In the genomic region with DNA sequence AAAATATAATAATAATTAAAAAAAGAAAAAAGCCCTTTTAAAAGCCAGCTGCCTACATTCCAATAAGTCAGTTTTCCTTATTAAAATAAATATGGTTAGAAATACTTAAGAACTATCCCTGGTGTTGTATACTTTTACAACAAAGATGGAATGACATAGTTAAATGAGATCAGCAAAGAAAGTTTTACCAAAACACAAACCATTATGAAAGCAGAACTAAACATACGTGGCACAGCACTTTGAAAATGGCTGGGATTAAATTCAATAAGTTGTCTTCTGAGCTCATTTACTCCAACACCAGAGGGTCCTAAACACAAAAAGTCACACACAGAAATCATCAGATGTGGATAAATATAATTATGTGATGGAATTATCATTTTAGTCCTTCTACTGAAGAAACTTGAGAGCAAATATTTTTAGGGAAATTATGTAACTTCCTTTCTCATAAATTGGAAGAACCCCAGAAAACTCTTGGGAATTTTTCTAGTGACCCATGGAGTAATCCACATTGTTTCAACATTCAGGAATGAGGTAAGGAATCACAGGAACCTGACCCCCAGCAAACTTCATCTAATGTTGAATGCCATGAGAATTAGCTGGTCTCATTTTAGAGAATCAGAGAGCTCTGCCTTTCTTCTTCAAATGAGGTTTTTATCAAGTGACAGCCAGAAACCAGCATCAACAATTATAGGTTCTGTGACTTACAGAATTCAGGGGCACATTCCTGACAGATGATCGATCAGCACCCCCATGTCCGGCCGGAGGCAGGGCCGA, we compare ENCODE assay signal across 20 cellular contexts. TPM values are rescaled to one million over a fixed set of nuclear protein-coding genes. Genes with fewer than 3 reads are reported as not detected.
A peak's percentile ranks its signal among the peaks of the same experiment; 100 is the strongest.
DNase-seq lines count a peak whose midpoint lies in the region; ATAC-seq and TF ChIP-seq lines count a peak whose summit lies in the region.
"Had no signal": no experiment of that assay in that cellular context is flagged by ENCODE, and none has a peak within 500 bp of the region (broad histone marks: within the 10 kb centered on the region; RNA-seq: fewer than 3 reads in every experiment).

No MANE protein-coding gene starts in this region.

- no peaks in the 10 kb centered on the region for H3K9me3 Mint-ChIP-seq in type B pancreatic cell
- H3K9me3 Mint-ChIP-seq: activated naive CD8-positive, alpha-beta T cell treated with anti-CD3 and anti-CD28 coated beads for 36 hours had no signal

- POLR2A ChIA-PET in AG04450 (lab: Yijun Ruan, JAX), result interaction anchor here (0.6 to 2.0 kb wide), 9 partner anchors 10 to 444 kb away, joined by 3 to 10 read pairs (median 3); partner anchors contain the start of genes ALS2, MPP4 and TMEM237

- ATAC-seq in HG03439 (IDR thresholded peaks at IDR 0.05; ENCODE audit: unreplicated experiment), result no peak
- ATAC-seq: T-helper 17 cell had no signal

- H3K4me3 Mint-ChIP-seq in type B pancreatic cell, result no peak overlapping the region
- H3K4me3 Mint-ChIP-seq: activated naive CD8-positive, alpha-beta T cell treated with anti-CD3 and anti-CD28 coated beads for 36 hours; T-helper 17 cell had no signal

- WGBS in testis, 2 donors, result 90 to 94% methylated on average over 5 of the region's 5 CpGs

- intact Hi-C loops in testis (cut with DNase I; ENCODE audit: low total_unique reads), result no loop called here

- CTCF ChIA-PET in AG04450 (lab: Charles Lee), result no interaction called here

- H3K27ac Mint-ChIP-seq in type B pancreatic cell, result no peak overlapping the region
- H3K27ac Mint-ChIP-seq: activated naive CD8-positive, alpha-beta T cell treated with anti-CD3 and anti-CD28 coated beads for 36 hours; T-helper 17 cell had no signal

- TF ChIP-seq CTCF in AG04450 (IDR thresholded peaks at IDR 0.05; ENCODE audit: low read depth, low read length), result no peak
- no peak for TF ChIP-seq CTCF in astrocyte of the spinal cord (IDR thresholded peaks at IDR 0.05; ENCODE audit: low read depth, low read length)
- no peak for TF ChIP-seq CTCF in type B pancreatic cell (conservative IDR thresholded peaks at IDR 0.05)
- TF ChIP-seq CTCF in testis (IDR thresholded peaks at IDR 0.05), result no peak

- no peaks in the 10 kb centered on the region for H3K36me3 Mint-ChIP-seq in type B pancreatic cell
- H3K36me3 Mint-ChIP-seq: activated naive CD8-positive, alpha-beta T cell treated with anti-CD3 and anti-CD28 coated beads for 36 hours had no signal

- H3K27ac ChIP-seq in AG04450 (ENCODE audit: low read depth, low read length), result peak overlapping the region; percentile 92
- H3K27ac ChIP-seq in testis, result no peak overlapping the region
- H3K27ac ChIP-seq: Peyer's patch had no signal

- H3K9me3 ChIP-seq in AG04450 (ENCODE audit: control insufficient read depth, insufficient read depth, low read length), result no peaks in the 10 kb centered on the region; the same call in 1 of the 2 replicates
- H3K9me3 ChIP-seq in testis, result no peaks in the 10 kb centered on the region
- H3K9me3 ChIP-seq: BE2C, Peyer's patch had no signal

- DNase-seq in AG04450 (ENCODE audit: low read depth, low spot score), result peak; percentile 67
- DNase-seq in HS-27A (ENCODE audit: low read depth), result peak; percentile 36
- peak; percentile 74 for DNase-seq in astrocyte of the spinal cord (ENCODE audit: low read depth, low spot score)
- DNase-seq in kidney glomerular epithelial cell (lab: John Stamatoyannopoulos, UW), result peak; percentile 50
- DNase-seq in type B pancreatic cell (ENCODE audit: extremely low spot score, unreplicated experiment), result no peak
- no peak for DNase-seq in testis
- DNase-seq in stimulated activated CD4-positive, alpha-beta T cell treated with anti-CD3 and anti-CD28 coated beads, Interleukin-2, amount 100 ng/mL, for 48 hours, result no peak
- DNase-seq: activated naive CD8-positive, alpha-beta T cell treated with anti-CD3 and anti-CD28 coated beads for 36 hours; activated T-cell treated with anti-CD3 and anti-CD28 coated beads for 4 hours; BE2C; DMS79 treated with DMSO at 0.1 percent for 48 hours; mesendoderm; NCI-H1092; NCI-H510A; Peyer's patch; substantia nigra; T-helper 17 cell had no signal

- H3K27me3 Mint-ChIP-seq in type B pancreatic cell, result peaks cover 3% of the 10 kb centered on the region

- H3K36me3 ChIP-seq in testis (ENCODE audit: low read depth, missing control alignments), result no peaks in the 10 kb centered on the region
- H3K36me3 ChIP-seq: BE2C, Peyer's patch had no signal

- H3K4me1 Mint-ChIP-seq in type B pancreatic cell (ENCODE audit: unreplicated experiment), result peaks cover 7% of the 10 kb centered on the region

- no peaks in the 10 kb centered on the region for H3K4me1 ChIP-seq in testis
- H3K4me1 ChIP-seq: BE2C, Peyer's patch had no signal

- in situ Hi-C loops in astrocyte of the spinal cord (cut with HindIII; ENCODE audit: low sequenced_read_pairs), result no loop called here

- H3K27me3 ChIP-seq in AG04450 (ENCODE audit: control insufficient read depth, insufficient read depth, low read length) (no peaks in the 10 kb centered on the region), testis (no peaks in the 10 kb centered on the region)
- H3K27me3 ChIP-seq: BE2C, Peyer's patch had no signal

- no peak overlapping the region; the same call in 1 of the 2 replicates for H3K4me3 ChIP-seq in AG04450 (ENCODE audit: low read depth, low read length)
- H3K4me3 ChIP-seq in astrocyte of the spinal cord (ENCODE audit: low read depth, low read length), result no peak overlapping the region
- H3K4me3 ChIP-seq in testis, result no peak overlapping the region
- H3K4me3 ChIP-seq: coronary artery, Peyer's patch had no signal

- TF ChIP-seq POLR2A in testis (IDR thresholded peaks at IDR 0.05), result no peak

RNA-seq across cellular contexts. Expression of gene TMEM237, which starts 11.5 kb away (rescaled TPM):
- polyA plus RNA-seq in AG04450 (2011; rRNA removed) (45.0 and 51.5 TPM in 2 replicates), testis (ENCODE audit: insufficient read depth, low read depth, low replicate concordance) (21.3 TPM)
- 23.3 and 28.7 TPM in 2 replicates for polyA minus RNA-seq in AG04450 (2011; rRNA and poly(A)+ RNA removed)
- total RNA-seq in type B pancreatic cell (ENCODE audit: low replicate concordance) (22.7 and 43.2 TPM in 2 replicates), testis (10 to 100 TPM; 23.0 to 25.8 TPM)

RNA-seq across cellular contexts. Expression of gene MPP4, which starts 43.6 kb away (rescaled TPM):
- polyA plus RNA-seq in AG04450 (2011; rRNA removed), result 8.6 and 9.1 TPM in 2 replicates
- 7.7 and 8.0 TPM in 2 replicates for polyA minus RNA-seq in AG04450 (2011; rRNA and poly(A)+ RNA removed)
- total RNA-seq in type B pancreatic cell (ENCODE audit: low replicate concordance), result 0.46 TPM in 1 of 2 replicates, not detected in the other
- not detected for total RNA-seq in testis
- 0.28 TPM for polyA plus RNA-seq in testis (ENCODE audit: insufficient read depth, low read depth, low replicate concordance)
- total RNA-seq: activated naive CD8-positive, alpha-beta T cell treated with anti-CD3 and anti-CD28 coated beads for 36 hours; HT-29; Peyer's patch had no signal

Comparison
In these comparisons a context has a peak if more than half of its experiments do, and no peak if none do; other contexts are left out.
1. DNase-seq: peak in AG04450 (single experiment), HS-27A (single experiment), astrocyte of the spinal cord (single experiment) and kidney glomerular epithelial cell (single experiment); none in type B pancreatic cell (single experiment), testis (single experiment) and stimulated activated CD4-positive, alpha-beta T cell treated with anti-CD3 and anti-CD28 coated beads, Interleukin-2, amount 100 ng/mL, for 48 hours (0 of 2).